Comparison of ENCODE assay signal across 14 cellular contexts in genomic region chr12:19771858-19772257, GRCh38.
DNase-seq lines count a peak whose midpoint lies in the region; TF ChIP-seq lines count a peak whose summit lies in the region.
"Had no signal": no experiment of that assay in that cellular context is flagged by ENCODE, and none has a peak within 500 bp of the region (broad histone marks: within the 10 kb centered on the region; RNA-seq: fewer than 3 reads in every experiment).

No MANE protein-coding gene starts in this region.

- TF ChIP-seq CTCF in coronary artery (IDR thresholded peaks at IDR 0.05): no peak

- DNase-seq in AG08395 (ENCODE audit: low spot score) (peak; percentile 54), HS-27A (ENCODE audit: low read depth) (peak; percentile 74), coronary artery (ENCODE audit: low spot score) (no peak), kidney glomerular epithelial cell (lab: John Stamatoyannopoulos, UW) (peak; percentile 25), SIG-M5 treated with dmso at 0.1 percent for 504 hours (lab: John Stamatoyannopoulos, UW; ENCODE audit: unreplicated experiment) (no peak), NCI-H1105 (lab: John Stamatoyannopoulos, UW) (no peak), NCI-H146 (lab: John Stamatoyannopoulos, UW) (no peak)
- no peak for DNase-seq in stimulated activated CD4-positive, alpha-beta T cell treated with anti-CD3 and anti-CD28 coated beads, Interleukin-4, amount 100 ng/mL, for 4 hours
- DNase-seq: DMS79, heart right ventricle, mammary epithelial cell, NCI-H2081 treated with DMSO at 0.1 percent for 48 hours, occipital lobe had no signal

- H3K27ac ChIP-seq in coronary artery: peak overlapping the region; percentile 32 to 72
- H3K27ac ChIP-seq: heart right ventricle, VCaP had no signal

- no peak overlapping the region for H3K4me3 ChIP-seq in coronary artery
- H3K4me3 ChIP-seq: heart right ventricle had no signal

Comparison
In these comparisons a context has a peak if more than half of its experiments do, and no peak if none do; other contexts are left out.
1. DNase-seq: peak in AG08395 (single experiment), HS-27A (single experiment) and kidney glomerular epithelial cell (single experiment); none in coronary artery (single experiment), SIG-M5 treated with dmso at 0.1 percent for 504 hours (single experiment), NCI-H1105 (single experiment), stimulated activated CD4-positive, alpha-beta T cell treated with anti-CD3 and anti-CD28 coated beads, Interleukin-4, amount 100 ng/mL, for 4 hours (0 of 2) and NCI-H146 (single experiment).